ENCODE assay signal across 1 cellular context in the genomic region with DNA sequence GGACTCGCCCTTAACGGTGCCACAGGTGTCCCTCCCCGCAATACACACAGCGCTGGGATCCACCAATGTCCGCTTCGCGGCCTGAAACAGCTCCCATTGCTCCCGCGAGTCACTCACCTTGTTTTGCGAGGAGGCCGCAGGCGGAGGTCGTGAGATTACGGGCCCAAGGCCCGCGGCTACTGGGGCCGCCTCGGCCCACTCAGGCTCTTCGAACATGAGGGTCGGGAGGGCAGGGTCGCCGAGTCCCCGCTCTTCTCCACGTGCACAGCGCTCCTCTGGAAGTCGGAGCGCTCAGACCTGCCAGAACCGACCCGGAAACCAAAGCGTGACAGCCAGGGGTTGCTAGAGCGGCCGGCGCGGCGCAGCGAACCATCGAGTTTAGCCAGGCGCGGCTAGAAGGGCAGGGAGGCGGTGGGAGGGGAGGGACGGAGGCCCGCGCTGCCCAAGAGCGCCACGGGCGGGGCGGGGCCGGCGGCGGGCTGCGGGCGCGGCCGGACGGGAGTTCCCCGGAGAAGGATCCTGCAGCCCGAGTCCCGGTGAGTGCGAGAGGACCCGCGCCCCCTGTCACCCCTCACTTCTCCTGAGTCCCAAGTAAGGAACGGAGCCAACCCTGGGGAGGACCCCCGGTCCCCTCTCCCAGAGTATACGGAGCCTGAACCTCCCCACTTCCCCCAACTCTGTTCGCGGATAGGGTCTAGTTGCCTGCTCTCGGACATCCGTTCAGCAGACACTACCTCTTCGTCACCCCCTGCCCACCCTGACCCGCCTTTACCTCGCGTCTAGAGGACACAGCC.
A peak's percentile ranks its signal among the peaks of the same experiment; 100 is the strongest.
TF ChIP-seq lines count a peak whose summit lies in the region.

A gene (plus strand): TSS at position 488 of the 794 bp plus-strand sequence. CDS start 498 bp downstream, outside the sequence.
A gene (minus strand): TSS at position 330 of the 794 bp plus-strand sequence. CDS start 114 bp downstream, at position 216.

TF ChIP-seq in HEK293, 187 proteins besides CTCF, POLR2A, EP300 and RAD21 (continued from another document and continues in another):
- TF ChIP-seq, protein P1, sequence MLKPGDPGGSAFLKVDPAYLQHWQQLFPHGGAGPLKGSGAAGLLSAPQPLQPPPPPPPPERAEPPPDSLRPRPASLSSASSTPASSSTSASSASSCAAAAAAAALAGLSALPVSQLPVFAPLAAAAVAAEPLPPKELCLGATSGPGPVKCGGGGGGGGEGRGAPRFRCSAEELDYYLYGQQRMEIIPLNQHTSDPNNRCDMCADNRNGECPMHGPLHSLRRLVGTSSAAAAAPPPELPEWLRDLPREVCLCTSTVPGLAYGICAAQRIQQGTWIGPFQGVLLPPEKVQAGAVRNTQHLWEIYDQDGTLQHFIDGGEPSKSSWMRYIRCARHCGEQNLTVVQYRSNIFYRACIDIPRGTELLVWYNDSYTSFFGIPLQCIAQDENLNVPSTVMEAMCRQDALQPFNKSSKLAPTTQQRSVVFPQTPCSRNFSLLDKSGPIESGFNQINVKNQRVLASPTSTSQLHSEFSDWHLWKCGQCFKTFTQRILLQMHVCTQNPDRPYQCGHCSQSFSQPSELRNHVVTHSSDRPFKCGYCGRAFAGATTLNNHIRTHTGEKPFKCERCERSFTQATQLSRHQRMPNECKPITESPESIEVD (tag by site-specific recombination; IDR thresholded peaks at IDR 0.05) = no peak
- TF ChIP-seq, protein P2, sequence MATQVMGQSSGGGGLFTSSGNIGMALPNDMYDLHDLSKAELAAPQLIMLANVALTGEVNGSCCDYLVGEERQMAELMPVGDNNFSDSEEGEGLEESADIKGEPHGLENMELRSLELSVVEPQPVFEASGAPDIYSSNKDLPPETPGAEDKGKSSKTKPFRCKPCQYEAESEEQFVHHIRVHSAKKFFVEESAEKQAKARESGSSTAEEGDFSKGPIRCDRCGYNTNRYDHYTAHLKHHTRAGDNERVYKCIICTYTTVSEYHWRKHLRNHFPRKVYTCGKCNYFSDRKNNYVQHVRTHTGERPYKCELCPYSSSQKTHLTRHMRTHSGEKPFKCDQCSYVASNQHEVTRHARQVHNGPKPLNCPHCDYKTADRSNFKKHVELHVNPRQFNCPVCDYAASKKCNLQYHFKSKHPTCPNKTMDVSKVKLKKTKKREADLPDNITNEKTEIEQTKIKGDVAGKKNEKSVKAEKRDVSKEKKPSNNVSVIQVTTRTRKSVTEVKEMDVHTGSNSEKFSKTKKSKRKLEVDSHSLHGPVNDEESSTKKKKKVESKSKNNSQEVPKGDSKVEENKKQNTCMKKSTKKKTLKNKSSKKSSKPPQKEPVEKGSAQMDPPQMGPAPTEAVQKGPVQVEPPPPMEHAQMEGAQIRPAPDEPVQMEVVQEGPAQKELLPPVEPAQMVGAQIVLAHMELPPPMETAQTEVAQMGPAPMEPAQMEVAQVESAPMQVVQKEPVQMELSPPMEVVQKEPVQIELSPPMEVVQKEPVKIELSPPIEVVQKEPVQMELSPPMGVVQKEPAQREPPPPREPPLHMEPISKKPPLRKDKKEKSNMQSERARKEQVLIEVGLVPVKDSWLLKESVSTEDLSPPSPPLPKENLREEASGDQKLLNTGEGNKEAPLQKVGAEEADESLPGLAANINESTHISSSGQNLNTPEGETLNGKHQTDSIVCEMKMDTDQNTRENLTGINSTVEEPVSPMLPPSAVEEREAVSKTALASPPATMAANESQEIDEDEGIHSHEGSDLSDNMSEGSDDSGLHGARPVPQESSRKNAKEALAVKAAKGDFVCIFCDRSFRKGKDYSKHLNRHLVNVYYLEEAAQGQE (tag by site-specific recombination; IDR thresholded peaks at IDR 0.05) = no peak
- no peak for TF ChIP-seq HOXC10 (CRISPR knock-in tag; IDR thresholded peaks at IDR 0.05)
- TF ChIP-seq, protein P3, sequence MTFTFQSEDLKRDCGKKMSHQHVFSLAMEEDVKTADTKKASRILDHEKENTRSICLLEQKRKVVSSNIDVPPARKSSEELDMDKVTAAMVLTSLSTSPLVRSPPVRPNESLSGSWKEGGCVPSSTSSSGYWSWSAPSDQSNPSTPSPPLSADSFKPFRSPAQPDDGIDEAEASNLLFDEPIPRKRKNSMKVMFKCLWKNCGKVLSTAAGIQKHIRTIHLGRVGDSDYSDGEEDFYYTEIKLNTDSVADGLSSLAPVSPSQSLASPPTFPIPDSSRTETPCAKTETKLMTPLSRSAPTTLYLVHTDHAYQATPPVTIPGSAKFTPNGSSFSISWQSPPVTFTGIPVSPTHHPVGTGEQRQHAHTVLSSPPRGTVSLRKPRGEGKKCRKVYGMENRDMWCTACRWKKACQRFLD (tag by site-specific recombination; IDR thresholded peaks at IDR 0.05) = no peak
- TF ChIP-seq EGR2 (tag by site-specific recombination; IDR thresholded peaks at IDR 0.05; ENCODE audit: low read depth) = 0 out of 2 replicates have a peak, but pooled peaks have one; percentile 5
- TF ChIP-seq SP7 (tag by site-specific recombination; IDR thresholded peaks at IDR 0.05) = peak; percentile 64; the same call in 1 of the 2 replicates
- TF ChIP-seq, protein P4, sequence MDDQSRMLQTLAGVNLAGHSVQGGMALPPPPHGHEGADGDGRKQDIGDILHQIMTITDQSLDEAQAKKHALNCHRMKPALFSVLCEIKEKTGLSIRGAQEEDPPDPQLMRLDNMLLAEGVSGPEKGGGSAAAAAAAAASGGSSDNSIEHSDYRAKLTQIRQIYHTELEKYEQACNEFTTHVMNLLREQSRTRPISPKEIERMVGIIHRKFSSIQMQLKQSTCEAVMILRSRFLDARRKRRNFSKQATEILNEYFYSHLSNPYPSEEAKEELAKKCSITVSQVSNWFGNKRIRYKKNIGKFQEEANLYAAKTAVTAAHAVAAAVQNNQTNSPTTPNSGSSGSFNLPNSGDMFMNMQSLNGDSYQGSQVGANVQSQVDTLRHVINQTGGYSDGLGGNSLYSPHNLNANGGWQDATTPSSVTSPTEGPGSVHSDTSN (CRISPR knock-in tag; IDR thresholded peaks at IDR 0.05) = peak; percentile 77; the same call in 1 of the 2 replicates
- no peak for TF ChIP-seq ZNF707 (tag by site-specific recombination; IDR thresholded peaks at IDR 0.05)
- TF ChIP-seq ZNF140 (tag by site-specific recombination; IDR thresholded peaks at IDR 0.05) = no peak
- TF ChIP-seq, protein P5, sequence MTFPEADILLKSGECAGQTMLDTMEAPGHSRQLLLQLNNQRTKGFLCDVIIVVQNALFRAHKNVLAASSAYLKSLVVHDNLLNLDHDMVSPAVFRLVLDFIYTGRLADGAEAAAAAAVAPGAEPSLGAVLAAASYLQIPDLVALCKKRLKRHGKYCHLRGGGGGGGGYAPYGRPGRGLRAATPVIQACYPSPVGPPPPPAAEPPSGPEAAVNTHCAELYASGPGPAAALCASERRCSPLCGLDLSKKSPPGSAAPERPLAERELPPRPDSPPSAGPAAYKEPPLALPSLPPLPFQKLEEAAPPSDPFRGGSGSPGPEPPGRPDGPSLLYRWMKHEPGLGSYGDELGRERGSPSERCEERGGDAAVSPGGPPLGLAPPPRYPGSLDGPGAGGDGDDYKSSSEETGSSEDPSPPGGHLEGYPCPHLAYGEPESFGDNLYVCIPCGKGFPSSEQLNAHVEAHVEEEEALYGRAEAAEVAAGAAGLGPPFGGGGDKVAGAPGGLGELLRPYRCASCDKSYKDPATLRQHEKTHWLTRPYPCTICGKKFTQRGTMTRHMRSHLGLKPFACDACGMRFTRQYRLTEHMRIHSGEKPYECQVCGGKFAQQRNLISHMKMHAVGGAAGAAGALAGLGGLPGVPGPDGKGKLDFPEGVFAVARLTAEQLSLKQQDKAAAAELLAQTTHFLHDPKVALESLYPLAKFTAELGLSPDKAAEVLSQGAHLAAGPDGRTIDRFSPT (tag by site-specific recombination; IDR thresholded peaks at IDR 0.05) = no peak
- TF ChIP-seq, protein P6, sequence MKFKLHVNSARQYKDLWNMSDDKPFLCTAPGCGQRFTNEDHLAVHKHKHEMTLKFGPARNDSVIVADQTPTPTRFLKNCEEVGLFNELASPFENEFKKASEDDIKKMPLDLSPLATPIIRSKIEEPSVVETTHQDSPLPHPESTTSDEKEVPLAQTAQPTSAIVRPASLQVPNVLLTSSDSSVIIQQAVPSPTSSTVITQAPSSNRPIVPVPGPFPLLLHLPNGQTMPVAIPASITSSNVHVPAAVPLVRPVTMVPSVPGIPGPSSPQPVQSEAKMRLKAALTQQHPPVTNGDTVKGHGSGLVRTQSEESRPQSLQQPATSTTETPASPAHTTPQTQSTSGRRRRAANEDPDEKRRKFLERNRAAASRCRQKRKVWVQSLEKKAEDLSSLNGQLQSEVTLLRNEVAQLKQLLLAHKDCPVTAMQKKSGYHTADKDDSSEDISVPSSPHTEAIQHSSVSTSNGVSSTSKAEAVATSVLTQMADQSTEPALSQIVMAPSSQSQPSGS (tag by site-specific recombination; IDR thresholded peaks at IDR 0.05; ENCODE audit: low read depth) = no peak
- no peak for TF ChIP-seq ZNF274 (IDR thresholded peaks at IDR 0.05; ENCODE audit: low read length)
- TF ChIP-seq ZNF274 (tag by site-specific recombination; IDR thresholded peaks at IDR 0.05; ENCODE audit: borderline replicate concordance) = no peak
- TF ChIP-seq ZNF791 (tag by site-specific recombination; IDR thresholded peaks at IDR 0.05) = no peak
- TF ChIP-seq ZFHX2 (tag by site-specific recombination; conservative IDR thresholded peaks at IDR 0.05) = peak; percentile 55
- TF ChIP-seq, protein P7, sequence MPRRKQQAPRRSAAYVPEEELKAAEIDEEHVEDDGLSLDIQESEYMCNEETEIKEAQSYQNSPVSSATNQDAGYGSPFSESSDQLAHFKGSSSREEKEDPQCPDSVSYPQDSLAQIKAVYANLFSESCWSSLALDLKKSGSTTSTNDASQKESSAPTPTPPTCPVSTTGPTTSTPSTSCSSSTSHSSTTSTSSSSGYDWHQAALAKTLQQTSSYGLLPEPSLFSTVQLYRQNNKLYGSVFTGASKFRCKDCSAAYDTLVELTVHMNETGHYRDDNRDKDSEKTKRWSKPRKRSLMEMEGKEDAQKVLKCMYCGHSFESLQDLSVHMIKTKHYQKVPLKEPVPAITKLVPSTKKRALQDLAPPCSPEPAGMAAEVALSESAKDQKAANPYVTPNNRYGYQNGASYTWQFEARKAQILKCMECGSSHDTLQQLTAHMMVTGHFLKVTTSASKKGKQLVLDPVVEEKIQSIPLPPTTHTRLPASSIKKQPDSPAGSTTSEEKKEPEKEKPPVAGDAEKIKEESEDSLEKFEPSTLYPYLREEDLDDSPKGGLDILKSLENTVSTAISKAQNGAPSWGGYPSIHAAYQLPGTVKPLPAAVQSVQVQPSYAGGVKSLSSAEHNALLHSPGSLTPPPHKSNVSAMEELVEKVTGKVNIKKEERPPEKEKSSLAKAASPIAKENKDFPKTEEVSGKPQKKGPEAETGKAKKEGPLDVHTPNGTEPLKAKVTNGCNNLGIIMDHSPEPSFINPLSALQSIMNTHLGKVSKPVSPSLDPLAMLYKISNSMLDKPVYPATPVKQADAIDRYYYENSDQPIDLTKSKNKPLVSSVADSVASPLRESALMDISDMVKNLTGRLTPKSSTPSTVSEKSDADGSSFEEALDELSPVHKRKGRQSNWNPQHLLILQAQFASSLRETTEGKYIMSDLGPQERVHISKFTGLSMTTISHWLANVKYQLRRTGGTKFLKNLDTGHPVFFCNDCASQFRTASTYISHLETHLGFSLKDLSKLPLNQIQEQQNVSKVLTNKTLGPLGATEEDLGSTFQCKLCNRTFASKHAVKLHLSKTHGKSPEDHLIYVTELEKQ (tag by site-specific recombination; IDR thresholded peaks at IDR 0.05; ENCODE audit: borderline replicate concordance) = no peak
- TF ChIP-seq, protein P8, sequence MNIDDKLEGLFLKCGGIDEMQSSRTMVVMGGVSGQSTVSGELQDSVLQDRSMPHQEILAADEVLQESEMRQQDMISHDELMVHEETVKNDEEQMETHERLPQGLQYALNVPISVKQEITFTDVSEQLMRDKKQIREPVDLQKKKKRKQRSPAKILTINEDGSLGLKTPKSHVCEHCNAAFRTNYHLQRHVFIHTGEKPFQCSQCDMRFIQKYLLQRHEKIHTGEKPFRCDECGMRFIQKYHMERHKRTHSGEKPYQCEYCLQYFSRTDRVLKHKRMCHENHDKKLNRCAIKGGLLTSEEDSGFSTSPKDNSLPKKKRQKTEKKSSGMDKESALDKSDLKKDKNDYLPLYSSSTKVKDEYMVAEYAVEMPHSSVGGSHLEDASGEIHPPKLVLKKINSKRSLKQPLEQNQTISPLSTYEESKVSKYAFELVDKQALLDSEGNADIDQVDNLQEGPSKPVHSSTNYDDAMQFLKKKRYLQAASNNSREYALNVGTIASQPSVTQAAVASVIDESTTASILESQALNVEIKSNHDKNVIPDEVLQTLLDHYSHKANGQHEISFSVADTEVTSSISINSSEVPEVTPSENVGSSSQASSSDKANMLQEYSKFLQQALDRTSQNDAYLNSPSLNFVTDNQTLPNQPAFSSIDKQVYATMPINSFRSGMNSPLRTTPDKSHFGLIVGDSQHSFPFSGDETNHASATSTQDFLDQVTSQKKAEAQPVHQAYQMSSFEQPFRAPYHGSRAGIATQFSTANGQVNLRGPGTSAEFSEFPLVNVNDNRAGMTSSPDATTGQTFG (tag by site-specific recombination; IDR thresholded peaks at IDR 0.05; ENCODE audit: borderline replicate concordance) = no peak
- peak; percentile 61; the same call in 1 of the 2 replicates for TF ChIP-seq ZNF335 (tag by site-specific recombination; conservative IDR thresholded peaks at IDR 0.05)
- no peak for TF ChIP-seq ZNF23 (tag by site-specific recombination; IDR thresholded peaks at IDR 0.05; ENCODE audit: borderline replicate concordance)
- TF ChIP-seq HOXA7 (CRISPR knock-in tag; IDR thresholded peaks at IDR 0.05; ENCODE audit: borderline replicate concordance) = no peak
- TF ChIP-seq IKZF3 (tag by site-specific recombination; IDR thresholded peaks at IDR 0.05) = peak; percentile 25; the same call in 1 of the 2 replicates
- no peak for TF ChIP-seq ZNF175 (tag by site-specific recombination; IDR thresholded peaks at IDR 0.05)
- no peak for TF ChIP-seq ZNF350 (tag by site-specific recombination; IDR thresholded peaks at IDR 0.05)
- TF ChIP-seq ZNF169 (tag by site-specific recombination; IDR thresholded peaks at IDR 0.05) = no peak
- TF ChIP-seq ZNF341 (tag by site-specific recombination; IDR thresholded peaks at IDR 0.05; ENCODE audit: low read depth) = peak; percentile 58
- TF ChIP-seq REPIN1 (tag by site-specific recombination; IDR thresholded peaks at IDR 0.05; ENCODE audit: low read depth) = no peak
- TF ChIP-seq, protein P9, sequence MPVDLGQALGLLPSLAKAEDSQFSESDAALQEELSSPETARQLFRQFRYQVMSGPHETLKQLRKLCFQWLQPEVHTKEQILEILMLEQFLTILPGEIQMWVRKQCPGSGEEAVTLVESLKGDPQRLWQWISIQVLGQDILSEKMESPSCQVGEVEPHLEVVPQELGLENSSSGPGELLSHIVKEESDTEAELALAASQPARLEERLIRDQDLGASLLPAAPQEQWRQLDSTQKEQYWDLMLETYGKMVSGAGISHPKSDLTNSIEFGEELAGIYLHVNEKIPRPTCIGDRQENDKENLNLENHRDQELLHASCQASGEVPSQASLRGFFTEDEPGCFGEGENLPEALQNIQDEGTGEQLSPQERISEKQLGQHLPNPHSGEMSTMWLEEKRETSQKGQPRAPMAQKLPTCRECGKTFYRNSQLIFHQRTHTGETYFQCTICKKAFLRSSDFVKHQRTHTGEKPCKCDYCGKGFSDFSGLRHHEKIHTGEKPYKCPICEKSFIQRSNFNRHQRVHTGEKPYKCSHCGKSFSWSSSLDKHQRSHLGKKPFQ (tag by site-specific recombination; IDR thresholded peaks at IDR 0.05) = no peak
- TF ChIP-seq, protein P10, sequence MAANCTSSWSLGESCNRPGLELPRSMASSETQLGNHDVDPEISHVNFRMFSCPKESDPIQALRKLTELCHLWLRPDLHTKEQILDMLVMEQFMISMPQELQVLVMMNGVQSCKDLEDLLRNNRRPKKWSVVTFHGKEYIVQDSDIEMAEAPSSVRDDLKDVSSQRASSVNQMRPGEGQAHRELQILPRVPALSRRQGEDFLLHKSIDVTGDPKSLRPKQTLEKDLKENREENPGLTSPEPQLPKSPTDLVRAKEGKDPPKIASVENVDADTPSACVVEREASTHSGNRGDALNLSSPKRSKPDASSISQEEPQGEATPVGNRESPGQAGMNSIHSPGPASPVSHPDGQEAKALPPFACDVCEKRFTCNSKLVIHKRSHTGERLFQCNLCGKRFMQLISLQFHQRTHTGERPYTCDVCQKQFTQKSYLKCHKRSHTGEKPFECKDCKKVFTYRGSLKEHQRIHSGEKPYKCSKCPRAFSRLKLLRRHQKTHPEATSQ (tag by site-specific recombination; IDR thresholded peaks at IDR 0.05) = no peak
- TF ChIP-seq GLIS2 (tag by site-specific recombination; IDR thresholded peaks at IDR 0.05) = 0 out of 2 replicates have a peak, but pooled peaks have one; percentile 55
